In the genomic region with DNA sequence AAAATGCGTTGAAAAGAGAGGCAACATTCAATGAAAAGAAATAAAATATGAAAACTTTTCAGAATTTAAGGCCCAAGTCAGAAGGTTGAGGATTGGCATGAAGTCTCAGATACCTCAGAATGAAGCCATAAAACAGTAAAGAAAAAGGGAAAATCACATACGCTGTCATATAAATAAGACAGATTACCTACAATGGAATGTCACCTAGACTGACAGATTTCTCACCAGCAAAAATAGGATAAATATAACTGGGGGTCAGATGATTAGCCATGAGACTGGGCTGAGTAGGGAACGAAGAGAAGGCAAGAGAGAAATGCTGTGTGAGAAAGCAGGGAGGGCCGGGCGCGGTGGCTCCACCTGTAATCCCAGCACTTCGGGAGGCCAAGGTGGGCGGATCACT, we compare ENCODE assay signal across 27 cellular contexts.
"Had no signal": no experiment of that assay in that cellular context is flagged by ENCODE, and none has a peak within 500 bp of the region (broad histone marks: within the 10 kb centered on the region; RNA-seq: fewer than 3 reads in every experiment).

No MANE protein-coding gene starts in this region.

- H3K27ac Mint-ChIP-seq: activated CD4-positive, alpha-beta memory T cell treated with anti-CD3 and anti-CD28 coated beads, Interleukin-2, amount 10 ng/mL, durations not matched to agents 7 days and 5 days; activated CD4-positive, alpha-beta T cell treated with anti-CD3 and anti-CD28 coated beads, Interleukin-2, amount 10 ng/mL, durations not matched to agents 7 days and 5 days; activated naive CD8-positive, alpha-beta T cell treated with anti-CD3 and anti-CD28 coated beads for 36 hours; activated naive CD8-positive, alpha-beta T cell treated with anti-CD3 and anti-CD28 coated beads, Interleukin-2, amount 50 U/mL, for 24 hours; activated T-helper 1 cell treated with anti-CD3 and anti-CD28 coated beads, Interleukin-12 subunit alpha, Interleukin-12 subunit beta, Interleukin-2, Interleukin-4 antibody, amounts not matched to agents 30 ng/mL and 10 ng/mL and 1 ng/mL, durations not matched to agents 14 hours and 24 hours and 36 hours had no signal

- H3K4me3 ChIP-seq: adrenal gland, body of pancreas, colonic mucosa, esophagus squamous epithelium had no signal

- ATAC-seq: activated naive CD8-positive, alpha-beta T cell treated with anti-CD3 and anti-CD28 coated beads, Interleukin-2, amount 50 U/mL, for 24 hours; activated T-cell treated with anti-CD3 and anti-CD28 coated beads, Interleukin-2, amount 50 U/mL, for 4 hours; body of pancreas had no signal

- DNase-seq: activated CD4-positive, alpha-beta memory T cell treated with anti-CD3 and anti-CD28 coated beads, Interleukin-2, amount 10 ng/mL, durations not matched to agents 7 days and 5 days; activated CD4-positive, alpha-beta T cell treated with anti-CD3 and anti-CD28 coated beads for 1 hour; activated CD4-positive, alpha-beta T cell treated with anti-CD3 and anti-CD28 coated beads for 4 hours; activated CD4-positive, alpha-beta T cell treated with anti-CD3 and anti-CD28 coated beads, Interleukin-2, amount 10 ng/mL, durations not matched to agents 7 days and 5 days; activated CD4-positive, alpha-beta T cell treated with anti-CD3 and anti-CD28 coated beads, Interleukin-2, amount 50 U/mL, for 4 hours; activated CD8-positive, alpha-beta memory T cell treated with anti-CD3 and anti-CD28 coated beads, Interleukin-2, amount 50 U/mL, for 48 hours; activated gamma-delta T cell; activated naive CD4-positive, alpha-beta T cell; activated naive CD4-positive, alpha-beta T cell treated with anti-CD3 and anti-CD28 coated beads, Interleukin-2, amount 50 U/mL, for 16 hours; activated naive CD8-positive, alpha-beta T cell treated with anti-CD3 and anti-CD28 coated beads for 36 hours; activated naive CD8-positive, alpha-beta T cell treated with anti-CD3 and anti-CD28 coated beads, Interleukin-2, amount 50 U/mL, for 24 hours; activated T-cell treated with anti-CD3 and anti-CD28 coated beads for 4 hours; activated T-cell treated with anti-CD3 and anti-CD28 coated beads, Interleukin-2, amount 50 U/mL, for 4 hours; adrenal gland; amygdala; aorta; body of pancreas; caudate nucleus; cerebellar nuclear complex; colonic mucosa; effector CD8-positive, alpha-beta T cell; esophagus squamous epithelium; foreskin melanocyte; head of caudate nucleus; T-helper 1 cell; T-helper 2 cell had no signal

- H3K27me3 Mint-ChIP-seq: activated CD4-positive, alpha-beta T cell treated with anti-CD3 and anti-CD28 coated beads, Interleukin-2, amount 10 ng/mL, durations not matched to agents 7 days and 5 days; activated naive CD8-positive, alpha-beta T cell treated with anti-CD3 and anti-CD28 coated beads, Interleukin-2, amount 50 U/mL, for 24 hours had no signal

- H3K4me3 Mint-ChIP-seq: activated CD4-positive, alpha-beta memory T cell treated with anti-CD3 and anti-CD28 coated beads, Interleukin-2, amount 10 ng/mL, durations not matched to agents 7 days and 5 days; activated CD4-positive, alpha-beta T cell treated with anti-CD3 and anti-CD28 coated beads, Interleukin-2, amount 10 ng/mL, durations not matched to agents 7 days and 5 days; activated naive CD8-positive, alpha-beta T cell treated with anti-CD3 and anti-CD28 coated beads for 36 hours; activated naive CD8-positive, alpha-beta T cell treated with anti-CD3 and anti-CD28 coated beads, Interleukin-2, amount 50 U/mL, for 24 hours; activated T-cell treated with anti-CD3 and anti-CD28 coated beads, Interleukin-2, amount 50 U/mL, for 4 hours; activated T-helper 1 cell treated with anti-CD3 and anti-CD28 coated beads, Interleukin-12 subunit alpha, Interleukin-12 subunit beta, Interleukin-2, Interleukin-4 antibody, amounts not matched to agents 30 ng/mL and 10 ng/mL and 1 ng/mL, durations not matched to agents 14 hours and 24 hours and 36 hours had no signal

- H3K36me3 Mint-ChIP-seq: activated naive CD8-positive, alpha-beta T cell treated with anti-CD3 and anti-CD28 coated beads for 36 hours had no signal

- H3K9me3 Mint-ChIP-seq: activated CD4-positive, alpha-beta memory T cell treated with anti-CD3 and anti-CD28 coated beads, Interleukin-2, amount 10 ng/mL, durations not matched to agents 7 days and 5 days; activated CD4-positive, alpha-beta T cell treated with anti-CD3 and anti-CD28 coated beads, Interleukin-2, amount 10 ng/mL, durations not matched to agents 7 days and 5 days; activated naive CD8-positive, alpha-beta T cell treated with anti-CD3 and anti-CD28 coated beads for 36 hours; activated naive CD8-positive, alpha-beta T cell treated with anti-CD3 and anti-CD28 coated beads, Interleukin-2, amount 50 U/mL, for 24 hours; activated T-cell treated with anti-CD3 and anti-CD28 coated beads, Interleukin-2, amount 50 U/mL, for 4 hours; activated T-helper 1 cell treated with anti-CD3 and anti-CD28 coated beads, Interleukin-12 subunit alpha, Interleukin-12 subunit beta, Interleukin-2, Interleukin-4 antibody, amounts not matched to agents 30 ng/mL and 10 ng/mL and 1 ng/mL, durations not matched to agents 14 hours and 24 hours and 36 hours had no signal
